ENCODE assay signal across 1 cellular context in genomic region chr18:28574175-28574574, GRCh38.
TF ChIP-seq lines count a peak whose summit lies in the region.

No MANE protein-coding gene starts in this region.

TF ChIP-seq in WTC11, 78 proteins besides CTCF, POLR2A, EP300 and RAD21 (continued from another document):
- TF ChIP-seq, protein P1, sequence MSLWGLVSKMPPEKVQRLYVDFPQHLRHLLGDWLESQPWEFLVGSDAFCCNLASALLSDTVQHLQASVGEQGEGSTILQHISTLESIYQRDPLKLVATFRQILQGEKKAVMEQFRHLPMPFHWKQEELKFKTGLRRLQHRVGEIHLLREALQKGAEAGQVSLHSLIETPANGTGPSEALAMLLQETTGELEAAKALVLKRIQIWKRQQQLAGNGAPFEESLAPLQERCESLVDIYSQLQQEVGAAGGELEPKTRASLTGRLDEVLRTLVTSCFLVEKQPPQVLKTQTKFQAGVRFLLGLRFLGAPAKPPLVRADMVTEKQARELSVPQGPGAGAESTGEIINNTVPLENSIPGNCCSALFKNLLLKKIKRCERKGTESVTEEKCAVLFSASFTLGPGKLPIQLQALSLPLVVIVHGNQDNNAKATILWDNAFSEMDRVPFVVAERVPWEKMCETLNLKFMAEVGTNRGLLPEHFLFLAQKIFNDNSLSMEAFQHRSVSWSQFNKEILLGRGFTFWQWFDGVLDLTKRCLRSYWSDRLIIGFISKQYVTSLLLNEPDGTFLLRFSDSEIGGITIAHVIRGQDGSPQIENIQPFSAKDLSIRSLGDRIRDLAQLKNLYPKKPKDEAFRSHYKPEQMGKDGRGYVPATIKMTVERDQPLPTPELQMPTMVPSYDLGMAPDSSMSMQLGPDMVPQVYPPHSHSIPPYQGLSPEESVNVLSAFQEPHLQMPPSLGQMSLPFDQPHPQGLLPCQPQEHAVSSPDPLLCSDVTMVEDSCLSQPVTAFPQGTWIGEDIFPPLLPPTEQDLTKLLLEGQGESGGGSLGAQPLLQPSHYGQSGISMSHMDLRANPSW (CRISPR knock-in tag; conservative IDR thresholded peaks at IDR 0.05; ENCODE audit: low read depth): no peak
